In the genomic region with DNA sequence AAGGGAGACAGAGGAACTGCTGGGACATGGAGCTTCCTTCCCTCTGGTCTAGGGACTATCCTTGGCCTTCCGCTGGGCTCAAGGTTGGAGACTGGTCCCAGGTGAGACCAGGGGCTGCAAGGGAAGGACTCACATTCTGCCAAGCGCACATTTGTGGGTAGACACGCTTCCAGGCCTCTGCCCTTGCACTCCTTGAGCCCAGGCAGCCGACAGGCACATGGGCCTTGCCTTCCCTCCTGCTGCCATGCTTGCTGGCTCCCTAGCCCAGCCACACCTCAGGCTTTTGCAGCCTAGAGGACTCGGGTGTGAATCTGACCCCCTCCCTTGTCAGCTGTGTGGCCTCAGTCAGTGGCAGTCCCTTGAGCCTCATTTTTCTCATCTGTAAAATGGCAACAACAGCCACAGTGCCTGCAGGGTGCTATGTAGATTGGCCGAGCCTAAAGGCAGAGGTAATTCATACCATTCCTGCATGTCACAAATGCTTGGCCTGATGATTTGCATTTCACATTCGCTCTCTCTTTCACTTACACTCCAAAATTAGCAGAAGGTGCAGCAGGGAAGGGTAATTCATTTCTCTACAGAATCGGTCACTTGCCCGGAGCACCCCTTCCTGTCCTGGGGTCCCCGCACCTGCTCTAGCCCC, we compare ENCODE assay signal across 23 cellular contexts.
"Had no signal": no experiment of that assay in that cellular context is flagged by ENCODE, and none has a peak within 500 bp of the region (broad histone marks: within the 10 kb centered on the region; RNA-seq: fewer than 3 reads in every experiment).

No MANE protein-coding gene starts in this region.

- H3K27me3 ChIP-seq: body of pancreas, right lobe of liver, upper lobe of left lung had no signal

- H3K27ac ChIP-seq: body of pancreas, esophagus squamous epithelium, left ventricle myocardium inferior, neutrophil, right lobe of liver, upper lobe of left lung had no signal

- H3K27ac Mint-ChIP-seq: activated naive CD8-positive, alpha-beta T cell; memory B cell; naive thymus-derived CD8-positive, alpha-beta T cell; progenitor cell of endocrine pancreas had no signal

- H3K36me3 ChIP-seq: esophagus squamous epithelium, left ventricle myocardium inferior, neutrophil, right lobe of liver, upper lobe of left lung had no signal

- H3K36me3 Mint-ChIP-seq: activated naive CD8-positive, alpha-beta T cell; memory B cell; naive thymus-derived CD8-positive, alpha-beta T cell had no signal

- H3K4me3 ChIP-seq: body of pancreas, esophagus squamous epithelium, left ventricle myocardium inferior, right lobe of liver, smooth muscle cell, upper lobe of left lung had no signal

- DNase-seq: activated CD4-positive, alpha-beta T cell treated with anti-CD3 and anti-CD28 coated beads, Interleukin-2, amount 50 U/mL, for 1 hour; activated CD8-positive, alpha-beta memory T cell treated with anti-CD3 and anti-CD28 coated beads for 24 hours; activated gamma-delta T cell treated with Interleukin-2 at 50 U/mL for 16 hours; amniotic stem cell; body of pancreas; central memory CD4-positive, alpha-beta T cell; cortex of kidney; effector CD4-positive, alpha-beta T cell; esophagus squamous epithelium; hypothalamus; left ventricle myocardium inferior; naive thymus-derived CD8-positive, alpha-beta T cell; stimulated activated naive CD8-positive, alpha-beta T cell treated with anti-CD3 and anti-CD28 coated beads, Interleukin-15, amount 100 ng/mL, for 72 hours; T-helper 9 cell; upper lobe of left lung had no signal

- H3K9me3 Mint-ChIP-seq: memory B cell; naive thymus-derived CD8-positive, alpha-beta T cell; stimulated activated naive CD8-positive, alpha-beta T cell treated with anti-CD3 and anti-CD28 coated beads, Interleukin-15, amount 100 ng/mL, for 72 hours had no signal

- ATAC-seq: activated CD4-positive, CD25-positive, alpha-beta regulatory T cell treated with anti-CD3 and anti-CD28 coated beads, Interleukin-2, amount 50 U/mL, for 24 hours; body of pancreas; naive thymus-derived CD8-positive, alpha-beta T cell; right lobe of liver; stimulated activated naive CD8-positive, alpha-beta T cell treated with anti-CD3 and anti-CD28 coated beads, Interleukin-15, amount 100 ng/mL, for 72 hours had no signal

- H3K4me1 Mint-ChIP-seq: memory B cell; naive thymus-derived CD8-positive, alpha-beta T cell; stimulated activated naive CD8-positive, alpha-beta T cell treated with anti-CD3 and anti-CD28 coated beads, Interleukin-15, amount 100 ng/mL, for 72 hours had no signal

- H3K9me3 ChIP-seq: body of pancreas, neutrophil, right lobe of liver had no signal

- FAIRE-seq: endothelial cell of umbilical vein had no signal

- H3K4me1 ChIP-seq: body of pancreas, right lobe of liver, upper lobe of left lung had no signal

- H3K4me3 Mint-ChIP-seq: activated naive CD8-positive, alpha-beta T cell; memory B cell; naive thymus-derived CD8-positive, alpha-beta T cell; stimulated activated naive CD8-positive, alpha-beta T cell treated with anti-CD3 and anti-CD28 coated beads, Interleukin-15, amount 100 ng/mL, for 72 hours had no signal
